ENCODE assay signal across 8 cellular contexts in genomic region chr4:20252656-20253271, GRCh38. TPM values are rescaled to one million over a fixed set of nuclear protein-coding genes. Genes with fewer than 3 reads are reported as not detected.
A peak's percentile ranks its signal among the peaks of the same experiment; 100 is the strongest.
DNase-seq lines count a peak whose midpoint lies in the region; ATAC-seq and TF ChIP-seq lines count a peak whose summit lies in the region.

No MANE protein-coding gene starts in this region.

- peak; percentile 13 for DNase-seq in NCI-H128 (lab: John Stamatoyannopoulos, UW; ENCODE audit: unreplicated experiment)
- DNase-seq in coronary artery (ENCODE audit: low spot score): peak; percentile 73
- peak; percentile 22 to 55 for DNase-seq in mesothelial cell of epicardium (ENCODE audit: low spot score in 2 of 2, unreplicated experiment in 2 of 2)
- no peak for DNase-seq in SKM-1 (lab: John Stamatoyannopoulos, UW; ENCODE audit: unreplicated experiment)
- DNase-seq in NCI-H2107 (lab: John Stamatoyannopoulos, UW): no peak

- H3K4me1 Mint-ChIP-seq in mesothelial cell of epicardium: peaks cover 53% of the 10 kb centered on the region

- H3K36me3 Mint-ChIP-seq in mesothelial cell of epicardium: peaks cover 1% of the 10 kb centered on the region

- H3K27ac Mint-ChIP-seq in mesothelial cell of epicardium: peak overlapping the region; percentile 59

- H3K4me3 ChIP-seq in GM08714 (ENCODE audit: low read length) (0 out of 2 replicates have a peak overlapping the region, but pooled peaks have one; percentile 20), coronary artery (peak overlapping the region; percentile 79)

- peak overlapping the region; percentile 97 for H3K4me3 Mint-ChIP-seq in mesothelial cell of epicardium

- H3K27me3 Mint-ChIP-seq in mesothelial cell of epicardium (ENCODE audit: low read depth): peaks cover 25% of the 10 kb centered on the region

- ATAC-seq in HG03342 (IDR thresholded peaks at IDR 0.05; ENCODE audit: unreplicated experiment) (no peak), GM18867 (IDR thresholded peaks at IDR 0.05; ENCODE audit: unreplicated experiment) (no peak)

- no peak for TF ChIP-seq CTCF in coronary artery (IDR thresholded peaks at IDR 0.05)
- TF ChIP-seq CTCF in mesothelial cell of epicardium (IDR thresholded peaks at IDR 0.05; ENCODE audit: unreplicated experiment): no peak

- no peaks in the 10 kb centered on the region for H3K9me3 Mint-ChIP-seq in mesothelial cell of epicardium

- peak overlapping the region in 1 of 2 donors; percentile 70 for H3K27ac ChIP-seq in coronary artery

RNA-seq across cellular contexts. Expression of gene SLIT2, which starts 1.1 kb away (rescaled TPM):
- 155 to 168 TPM (median 156 TPM) in 3 replicates for total RNA-seq in mesothelial cell of epicardium

Comparison
In these comparisons a context has a peak if more than half of its experiments do, and no peak if none do; other contexts are left out.
1. DNase-seq: peak in NCI-H128 (single experiment), coronary artery (single experiment) and mesothelial cell of epicardium (2 of 2); none in SKM-1 (single experiment) and NCI-H2107 (single experiment).